23 cellular contexts compared by ENCODE assay signal in the genomic region with DNA sequence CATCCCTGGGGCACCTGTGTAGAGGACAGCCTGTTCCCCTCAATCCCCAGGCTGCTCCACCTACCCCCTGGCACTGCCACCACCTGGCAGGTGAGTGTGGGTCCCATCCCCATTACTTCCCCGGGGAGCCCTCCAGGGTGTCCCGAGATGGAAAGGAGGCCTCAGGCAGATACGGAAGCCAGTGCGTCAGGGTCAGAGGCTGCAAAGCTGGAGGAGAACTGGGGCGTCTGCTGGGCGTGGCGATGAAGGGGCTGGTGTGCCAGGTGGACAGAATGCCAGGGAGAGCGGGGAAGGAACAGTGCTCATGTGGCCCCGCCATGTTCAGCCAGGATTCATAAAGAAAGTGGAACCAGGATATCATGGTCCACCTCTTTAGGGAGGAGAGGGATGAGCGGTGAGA.
"Had no signal": no experiment of that assay in that cellular context is flagged by ENCODE, and none has a peak within 500 bp of the region (broad histone marks: within the 10 kb centered on the region; RNA-seq: fewer than 3 reads in every experiment).

No MANE protein-coding gene starts in this region.

- H3K4me1 ChIP-seq: Peyer's patch had no signal

- H3K4me2 ChIP-seq: PC-9, SK-N-SH had no signal

- H3K4me3 ChIP-seq: PC-9, Peyer's patch had no signal

- H3K27me3 ChIP-seq: Peyer's patch had no signal

- FAIRE-seq: HTR-8/SVneo had no signal

- H3K9ac ChIP-seq: SK-N-SH had no signal

- DNase-seq: Karpas-422; KG1; MM.1S; NCI-H1092 treated with DMSO at 0.1 percent for 48 hours; NCI-H1436; NCI-H187; NCI-H2029; NCI-H2081 treated with DMSO at 0.1 percent for 48 hours; NCI-H2171; NCI-H226; NCI-H446; NCI-H510A; NCI-H524 treated with DMSO at 0.1 percent for 48 hours; NCI-H69; NCI-H774; NK-92 treated with Interleukin-12 subunit alpha and Interleukin-12 subunit beta, amount 100 ng/mL, for 24 hours; PC-9; Peyer's patch; SHP77; SK-N-SH; SW 1271 had no signal

- H2AFZ ChIP-seq: PC-9 had no signal

- H3K27ac ChIP-seq: HL-60, PC-9, Peyer's patch had no signal

- H3K9me3 ChIP-seq: Peyer's patch, SK-N-SH had no signal

- H3K36me3 ChIP-seq: Peyer's patch had no signal
